Comparison of ENCODE assay signal across 23 cellular contexts in the genomic region with DNA sequence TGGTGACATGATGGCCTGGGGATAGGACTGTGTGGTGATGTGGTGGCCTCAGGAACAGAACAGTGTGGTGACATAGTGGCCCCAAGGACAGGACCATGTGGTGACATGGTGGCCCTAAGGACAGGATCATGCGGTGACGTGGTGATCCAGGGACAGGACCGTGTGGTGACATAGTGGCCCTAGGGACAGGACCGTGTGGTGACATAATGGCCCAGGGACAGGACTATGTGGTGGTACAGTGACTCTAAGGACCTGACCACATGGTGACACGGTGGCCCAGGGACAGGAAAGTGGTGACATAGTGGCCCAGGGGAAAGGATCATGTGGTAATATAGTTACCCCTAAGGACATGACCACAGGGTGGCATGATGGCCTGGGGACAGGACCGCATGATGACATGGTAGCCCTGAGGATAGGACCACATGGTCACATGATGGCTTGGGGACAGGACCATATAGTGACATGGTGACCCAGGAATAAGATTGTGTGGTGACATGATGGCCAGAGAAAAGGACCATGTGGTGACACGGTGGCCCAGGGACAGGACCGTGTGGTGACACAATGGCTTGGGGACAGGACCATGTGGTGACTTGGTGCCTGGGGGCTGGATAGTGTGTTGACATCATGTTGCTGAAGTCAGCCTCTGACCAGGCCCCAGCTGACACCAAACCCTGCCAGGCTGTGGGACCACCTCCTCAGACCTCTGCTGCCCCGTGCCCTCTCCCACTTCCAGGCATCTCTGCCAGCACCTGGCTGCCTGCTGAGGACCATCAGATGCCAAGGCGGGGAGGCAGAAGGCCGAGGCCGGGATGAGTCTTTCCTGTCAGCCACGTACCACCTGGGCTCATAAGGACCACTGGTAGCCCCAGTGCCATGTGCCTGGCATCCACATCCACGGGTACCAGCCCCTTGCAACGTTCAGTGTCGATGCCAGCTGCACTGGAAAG.
"Had no signal": no experiment of that assay in that cellular context is flagged by ENCODE, and none has a peak within 500 bp of the region (broad histone marks: within the 10 kb centered on the region; RNA-seq: fewer than 3 reads in every experiment).

No MANE protein-coding gene starts in this region.

- H3K4me3 Mint-ChIP-seq: mesothelial cell of epicardium; naive B cell; stimulated activated memory B cell treated with anti-CD40 and anti-IgM and Interleukin-4, amounts not matched to agents 10 μg/mL and 1 μg/mL and 100 μg/mL, for 72 hours; stimulated activated naive CD8-positive, alpha-beta T cell treated with anti-CD3 and anti-CD28 coated beads, Interleukin-15, Interleukin-2, amounts not matched to agents 100 ng/mL and 50 ng/mL, for 24 hours had no signal

- H3K36me3 ChIP-seq: gastrocnemius medialis, prostate gland, right atrium auricular region, sigmoid colon, suprapubic skin, transverse colon, uterus had no signal

- H3K4me1 Mint-ChIP-seq: mesothelial cell of epicardium; naive B cell; stimulated activated memory B cell treated with anti-CD40 and anti-IgM and Interleukin-4, amounts not matched to agents 10 μg/mL and 1 μg/mL and 100 μg/mL, for 72 hours had no signal

- H3K9me3 ChIP-seq: gastrocnemius medialis, mucosa of descending colon, prostate gland, right atrium auricular region, sigmoid colon, suprapubic skin, transverse colon, uterus had no signal

- H3K9me3 Mint-ChIP-seq: mesothelial cell of epicardium; stimulated activated memory B cell treated with anti-CD40 and anti-IgM and Interleukin-4, amounts not matched to agents 10 μg/mL and 1 μg/mL and 100 μg/mL, for 72 hours; stimulated activated naive CD8-positive, alpha-beta T cell treated with anti-CD3 and anti-CD28 coated beads, Interleukin-15, Interleukin-2, amounts not matched to agents 100 ng/mL and 50 ng/mL, for 24 hours had no signal

- H3K4me3 ChIP-seq: dorsolateral prefrontal cortex, gastrocnemius medialis, mucosa of descending colon, prostate gland, right atrium auricular region, sigmoid colon, suprapubic skin, transverse colon, uterus had no signal

- DNase-seq: central memory CD4-positive, alpha-beta T cell; dorsolateral prefrontal cortex; effector CD4-positive, alpha-beta T cell; foreskin fibroblast; gastrocnemius medialis; head of caudate nucleus; kidney; mesenchymal stem cell; mucosa of descending colon; naive B cell; sigmoid colon; stimulated activated CD4-positive, alpha-beta T cell treated with anti-CD3 and anti-CD28 coated beads, Interleukin-2, amount 100 ng/mL, for 24 hours; stimulated activated CD4-positive, alpha-beta T cell treated with anti-CD3 and anti-CD28 coated beads, Interleukin-4, amount 100 ng/mL, for 24 hours; transverse colon; uterus had no signal

- FAIRE-seq: colon, kidney had no signal

- H3K27me3 Mint-ChIP-seq: stimulated activated naive CD8-positive, alpha-beta T cell treated with anti-CD3 and anti-CD28 coated beads, Interleukin-15, Interleukin-2, amounts not matched to agents 100 ng/mL and 50 ng/mL, for 24 hours had no signal

- H3K27ac ChIP-seq: dorsolateral prefrontal cortex, gastrocnemius medialis, prostate gland, right atrium auricular region, sigmoid colon, suprapubic skin, transverse colon, uterus had no signal

- H3K27me3 ChIP-seq: dorsolateral prefrontal cortex, gastrocnemius medialis, right atrium auricular region, sigmoid colon, suprapubic skin, transverse colon, uterus had no signal

- H3K27ac Mint-ChIP-seq: mesothelial cell of epicardium; naive B cell; stimulated activated memory B cell treated with anti-CD40 and anti-IgM and Interleukin-4, amounts not matched to agents 10 μg/mL and 1 μg/mL and 100 μg/mL, for 72 hours; stimulated activated naive CD8-positive, alpha-beta T cell treated with anti-CD3 and anti-CD28 coated beads, Interleukin-15, Interleukin-2, amounts not matched to agents 100 ng/mL and 50 ng/mL, for 24 hours had no signal

- H3K36me3 Mint-ChIP-seq: mesothelial cell of epicardium; naive B cell; stimulated activated memory B cell treated with anti-CD40 and anti-IgM and Interleukin-4, amounts not matched to agents 10 μg/mL and 1 μg/mL and 100 μg/mL, for 72 hours had no signal

- ATAC-seq: gastrocnemius medialis; left lobe of liver; mucosa of descending colon; stimulated activated memory B cell treated with anti-CD40 and anti-IgM and Interleukin-4, amounts not matched to agents 10 μg/mL and 1 μg/mL and 100 μg/mL, for 72 hours had no signal

- H3K4me1 ChIP-seq: gastrocnemius medialis, prostate gland, right atrium auricular region, sigmoid colon, suprapubic skin, transverse colon, uterus had no signal
